8 cellular contexts compared by ENCODE assay signal in the genomic region with DNA sequence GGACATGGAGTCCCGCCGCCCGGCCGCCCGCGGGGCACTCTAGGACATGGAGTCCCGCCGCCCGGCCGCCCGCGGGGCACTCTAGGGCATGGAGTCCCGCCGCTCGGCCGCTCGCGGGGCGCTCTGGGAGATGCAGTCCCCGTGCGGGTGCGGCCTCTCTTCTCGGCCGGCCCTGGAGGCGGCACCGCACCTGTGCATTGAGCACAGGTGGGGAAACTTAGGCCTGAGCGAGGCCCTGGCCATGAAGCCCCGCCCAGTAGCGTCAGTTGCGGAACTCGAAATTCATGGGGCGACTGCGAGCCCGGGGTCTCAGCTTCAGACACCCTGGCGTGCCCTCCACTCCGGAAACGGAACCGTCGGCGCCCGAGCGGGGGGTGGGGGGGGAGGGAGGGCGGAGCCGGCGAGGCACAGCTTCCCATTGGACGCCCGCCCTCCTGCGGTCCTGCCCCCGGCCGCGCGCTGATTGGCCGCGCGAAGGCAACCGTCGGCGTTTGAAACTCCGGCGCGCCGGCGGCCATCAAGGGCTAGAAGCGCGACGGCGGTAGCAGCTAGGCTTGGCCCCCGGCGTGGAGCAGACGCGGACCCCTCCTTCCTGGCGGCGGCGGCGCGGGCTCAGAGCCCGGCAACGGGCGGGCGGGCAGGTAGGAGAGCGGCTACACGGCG. TPM values are rescaled to one million over a fixed set of nuclear protein-coding genes. Genes with fewer than 3 reads are reported as not detected.
DNase-seq lines count a peak whose midpoint lies in the region; ATAC-seq and TF ChIP-seq lines count a peak whose summit lies in the region.

A gene (plus strand): TSS at position 519 of the 663 bp plus-strand sequence. CDS start 1,901 bp downstream, outside the sequence.
A gene with protein sequence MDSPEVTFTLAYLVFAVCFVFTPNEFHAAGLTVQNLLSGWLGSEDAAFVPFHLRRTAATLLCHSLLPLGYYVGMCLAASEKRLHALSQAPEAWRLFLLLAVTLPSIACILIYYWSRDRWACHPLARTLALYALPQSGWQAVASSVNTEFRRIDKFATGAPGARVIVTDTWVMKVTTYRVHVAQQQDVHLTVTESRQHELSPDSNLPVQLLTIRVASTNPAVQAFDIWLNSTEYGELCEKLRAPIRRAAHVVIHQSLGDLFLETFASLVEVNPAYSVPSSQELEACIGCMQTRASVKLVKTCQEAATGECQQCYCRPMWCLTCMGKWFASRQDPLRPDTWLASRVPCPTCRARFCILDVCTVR (minus strand): TSS at position 321 of the 663 bp plus-strand sequence. CDS start 486 bp downstream, outside the sequence.

- peak within 1 kb of the TSS; percentile 97 to 100 (median 98) for H3K27ac Mint-ChIP-seq in CD14-positive monocyte

- TF ChIP-seq CTCF in CD14-positive monocyte (IDR thresholded peaks at IDR 0.05) = no peak

- no peaks in the 10 kb centered on the region for H3K9me3 Mint-ChIP-seq in CD14-positive monocyte

- peak; percentile 91 for DNase-seq in CD14-positive monocyte (ENCODE audit: low spot score)
- DNase-seq in NCI-H748 (lab: John Stamatoyannopoulos, UW; ENCODE audit: unreplicated experiment) = peak; percentile 90
- DNase-seq in activated CD4-positive, alpha-beta T cell treated with anti-CD3 and anti-CD28 coated beads, Interleukin-2, amount 50 U/mL, for 1 hour = peak; percentile 94
- DNase-seq in cortex of kidney (lab: John Stamatoyannopoulos, UW) = peak; percentile 98
- peak; percentile 98 for DNase-seq in left kidney (ENCODE audit: low read depth, low spot score)
- peak; percentile 93 to 94 for DNase-seq in stimulated activated CD4-positive, alpha-beta T cell treated with anti-CD3 and anti-CD28 coated beads, Interleukin-2, amount 100 ng/mL, for 24 hours

- H3K4me3 Mint-ChIP-seq in CD14-positive monocyte = peak within 1 kb of the TSS; percentile 85 to 98

- H3K36me3 Mint-ChIP-seq in CD14-positive monocyte = peaks cover 19 to 42% of the 10 kb centered on the region in 2 donors

- peak; percentile 79 for ATAC-seq in GM19395 (IDR thresholded peaks at IDR 0.05; ENCODE audit: unreplicated experiment)
- ATAC-seq in HG03558 (IDR thresholded peaks at IDR 0.05; ENCODE audit: extremely low read depth, unreplicated experiment) = peak; percentile 63

- intact Hi-C loops in CD14-positive monocyte (cut with micrococcal nuclease) = loop anchor here (1.0 to 10.0 kb wide), 6 partner anchors 8 to 374 kb away; a partner anchor contains a TSS

- peaks cover 62% of the 10 kb centered on the region for H3K4me1 Mint-ChIP-seq in CD14-positive monocyte

- H3K27me3 Mint-ChIP-seq in CD14-positive monocyte (ENCODE audit: low read depth in 3 of 3) = peaks cover 0 to 3% (median 0%) of the 10 kb centered on the region in 3 donors

RNA-seq across cellular contexts. Expression of the first gene that starts in this region (rescaled TPM):
- polyA plus RNA-seq in CD14-positive monocyte = 10 to 100 TPM; 43.7 to 56.6 TPM

RNA-seq across cellular contexts. Expression of the second gene that starts in this region (rescaled TPM):
- 10 to 100 TPM; 22.4 to 24.1 TPM for polyA plus RNA-seq in CD14-positive monocyte

Comparison
In these comparisons a context has a peak if more than half of its experiments do, and no peak if none do; other contexts are left out.
1. Peak in every context shown above with its lines: DNase-seq and ATAC-seq.